In genomic region chr22:23063539-23064380, GRCh38 we compare ENCODE assay signal across 18 cellular contexts. TPM values are rescaled to one million over a fixed set of nuclear protein-coding genes. Genes with fewer than 3 reads are reported as not detected.
A peak's percentile ranks its signal among the peaks of the same experiment; 100 is the strongest.
DNase-seq lines count a peak whose midpoint lies in the region; ATAC-seq and TF ChIP-seq lines count a peak whose summit lies in the region.
"Had no signal": no experiment of that assay in that cellular context is flagged by ENCODE, and none has a peak within 500 bp of the region (broad histone marks: within the 10 kb centered on the region; RNA-seq: fewer than 3 reads in every experiment).

No MANE protein-coding gene starts in this region.

- no peak for ATAC-seq in natural killer cell
- no peak for ATAC-seq in natural killer cell treated with Interleukin-12 subunit alpha and Interleukin-12 subunit beta and Interleukin-15 and Interleukin-18, amount 100 ng/mL, for 72 hours
- ATAC-seq: body of pancreas, right lobe of liver had no signal

- H3K9me3 Mint-ChIP-seq in natural killer cell (no peaks in the 10 kb centered on the region), endothelial cell (ENCODE audit: unreplicated experiment) (no peaks in the 10 kb centered on the region)
- no peaks in the 10 kb centered on the region for H3K9me3 Mint-ChIP-seq in natural killer cell treated with Interleukin-12 subunit alpha and Interleukin-12 subunit beta and Interleukin-15 and Interleukin-18, amount 100 ng/mL, for 72 hours
- H3K9me3 Mint-ChIP-seq: activated naive CD4-positive, alpha-beta T cell treated with anti-CD3 and anti-CD28 coated beads, Interleukin-2, amount 50 U/mL, for 24 hours; immature natural killer cell; neural progenitor cell had no signal

- no peak overlapping the region for H3K27ac ChIP-seq in adrenal gland
- H3K27ac ChIP-seq in thyroid gland = no peak overlapping the region
- H3K27ac ChIP-seq: body of pancreas, neural progenitor cell, right lobe of liver, VCaP had no signal

- H3K4me3 ChIP-seq in adrenal gland = no peak overlapping the region
- no peak overlapping the region for H3K4me3 ChIP-seq in thyroid gland (replicated peaks in 1 of 3)
- H3K4me3 ChIP-seq: body of pancreas, neural progenitor cell, right lobe of liver had no signal

- TF ChIP-seq POLR2A in adrenal gland (IDR thresholded peaks at IDR 0.05) (no peak), thyroid gland (IDR thresholded peaks at IDR 0.05) (no peak)

- no peak overlapping the region for H3K27ac Mint-ChIP-seq in natural killer cell
- H3K27ac Mint-ChIP-seq in natural killer cell treated with Interleukin-12 subunit alpha and Interleukin-12 subunit beta and Interleukin-15 and Interleukin-18, amount 100 ng/mL, for 72 hours = no peak overlapping the region
- H3K27ac Mint-ChIP-seq in endothelial cell (ENCODE audit: unreplicated experiment) = no peak overlapping the region
- H3K27ac Mint-ChIP-seq: activated naive CD4-positive, alpha-beta T cell treated with anti-CD3 and anti-CD28 coated beads, Interleukin-2, amount 50 U/mL, for 24 hours; immature natural killer cell had no signal

- H3K27me3 ChIP-seq in adrenal gland = no peaks in the 10 kb centered on the region
- no peaks in the 10 kb centered on the region for H3K27me3 ChIP-seq in thyroid gland
- H3K27me3 ChIP-seq: body of pancreas, right lobe of liver had no signal

- peaks cover 0 to 3% of the 10 kb centered on the region in 2 donors for H3K27me3 Mint-ChIP-seq in natural killer cell (ENCODE audit: low read depth in 2 of 2)
- no peaks in the 10 kb centered on the region for H3K27me3 Mint-ChIP-seq in natural killer cell treated with Interleukin-12 subunit alpha and Interleukin-12 subunit beta and Interleukin-15 and Interleukin-18, amount 100 ng/mL, for 72 hours
- H3K27me3 Mint-ChIP-seq in endothelial cell (ENCODE audit: unreplicated experiment) = peaks cover 21% of the 10 kb centered on the region
- H3K27me3 Mint-ChIP-seq: activated naive CD4-positive, alpha-beta T cell treated with anti-CD3 and anti-CD28 coated beads, Interleukin-2, amount 50 U/mL, for 24 hours had no signal

- H3K4me3 Mint-ChIP-seq in natural killer cell (no peak overlapping the region), endothelial cell (ENCODE audit: unreplicated experiment) (no peak overlapping the region)
- H3K4me3 Mint-ChIP-seq in natural killer cell treated with Interleukin-12 subunit alpha and Interleukin-12 subunit beta and Interleukin-15 and Interleukin-18, amount 100 ng/mL, for 72 hours = no peak overlapping the region
- H3K4me3 Mint-ChIP-seq: activated naive CD4-positive, alpha-beta T cell treated with anti-CD3 and anti-CD28 coated beads, Interleukin-2, amount 50 U/mL, for 24 hours; immature natural killer cell; neural progenitor cell had no signal

- H3K36me3 ChIP-seq in adrenal gland (replicated peaks in 1 of 2) (no peaks in the 10 kb centered on the region), thyroid gland (no peaks in the 10 kb centered on the region)
- H3K36me3 ChIP-seq: neural progenitor cell, right lobe of liver had no signal

- 94 to 100% (median 97%) methylated on average over 6 to 16 of the region's 16 CpGs for WGBS in adrenal gland, 4 donors
- 88 to 95% methylated on average over 4 to 14 of the region's 16 CpGs for WGBS in thyroid gland, 2 donors

- intact Hi-C loops in natural killer cell (cut with micrococcal nuclease) (no loop called here), adrenal gland (cut with DNase I) (no loop called here), thyroid gland (cut with DNase I) (no loop called here)

- H3K36me3 Mint-ChIP-seq in natural killer cell (no peaks in the 10 kb centered on the region), endothelial cell (ENCODE audit: low read depth, unreplicated experiment) (no peaks in the 10 kb centered on the region)
- no peaks in the 10 kb centered on the region for H3K36me3 Mint-ChIP-seq in natural killer cell treated with Interleukin-12 subunit alpha and Interleukin-12 subunit beta and Interleukin-15 and Interleukin-18, amount 100 ng/mL, for 72 hours
- H3K36me3 Mint-ChIP-seq: activated naive CD4-positive, alpha-beta T cell treated with anti-CD3 and anti-CD28 coated beads, Interleukin-2, amount 50 U/mL, for 24 hours; immature natural killer cell; neural progenitor cell had no signal

- H3K4me1 Mint-ChIP-seq in natural killer cell = peaks cover 0 to 8% of the 10 kb centered on the region in 2 donors
- H3K4me1 Mint-ChIP-seq in natural killer cell treated with Interleukin-12 subunit alpha and Interleukin-12 subunit beta and Interleukin-15 and Interleukin-18, amount 100 ng/mL, for 72 hours (ENCODE audit: low read depth in 2 of 2) = peaks cover 5 to 8% of the 10 kb centered on the region in 2 donors
- no peaks in the 10 kb centered on the region for H3K4me1 Mint-ChIP-seq in endothelial cell (ENCODE audit: unreplicated experiment)

- DNase-seq in natural killer cell (peak; percentile 13), adrenal gland (peak in 4 of 7 donors; percentile 3 to 49 (median 9)), mucosa of gallbladder (ENCODE audit: low spot score) (peak; percentile 8), endothelial cell (ENCODE audit: low spot score) (no peak), T1000 (lab: John Stamatoyannopoulos, UW) (no peak), thyroid gland (no peak), DMS114 treated with DMSO at 0.1 percent for 48 hours (lab: John Stamatoyannopoulos, UW; ENCODE audit: unreplicated experiment) (no peak)
- no peak for DNase-seq in natural killer cell treated with Interleukin-12 subunit alpha and Interleukin-12 subunit beta and Interleukin-15 and Interleukin-18, amount 100 ng/mL, for 72 hours (ENCODE audit: low spot score)
- DNase-seq: body of pancreas, glutamatergic neuron, immature natural killer cell, NCI-H1436, NCI-H82 had no signal

- no peaks in the 10 kb centered on the region for H3K9me3 ChIP-seq in adrenal gland (replicated peaks in 1 of 3)
- no peaks in the 10 kb centered on the region for H3K9me3 ChIP-seq in thyroid gland
- H3K9me3 ChIP-seq: body of pancreas, Caco-2, right lobe of liver had no signal

- H3K4me1 ChIP-seq in adrenal gland (replicated peaks in 1 of 2) (no peaks in the 10 kb centered on the region), thyroid gland (no peaks in the 10 kb centered on the region)
- H3K4me1 ChIP-seq: body of pancreas, Caco-2, neural progenitor cell, right lobe of liver had no signal

- TF ChIP-seq CTCF in natural killer cell (IDR thresholded peaks at IDR 0.05) = no peak
- no peak for TF ChIP-seq CTCF in adrenal gland (IDR thresholded peaks at IDR 0.05)
- no peak for TF ChIP-seq CTCF in endothelial cell (IDR thresholded peaks at IDR 0.05; ENCODE audit: unreplicated experiment)
- no peak for TF ChIP-seq CTCF in thyroid gland (IDR thresholded peaks at IDR 0.05)

RNA-seq across cellular contexts. Expression of gene GNAZ, which starts 6.6 kb away (rescaled TPM):
- total RNA-seq in natural killer cell (1 to 10 TPM; 4.5 to 7.5 (median 5.6) TPM), adrenal gland (10 to 100 TPM in 4 of 8 donors, 1 to 10 TPM in 4; 6.3 to 70.8 (median 10.5) TPM), mucosa of gallbladder (119 TPM), endothelial cell (ENCODE audit: unreplicated experiment) (0.21 TPM), thyroid gland (1 to 10 TPM; 4.2 to 8.2 (median 4.8) TPM)
- total RNA-seq in natural killer cell treated with Interleukin-12 subunit alpha and Interleukin-12 subunit beta and Interleukin-15 and Interleukin-18, amount 100 ng/mL, for 72 hours = 1 to 10 TPM in 1 of 2 donors, under 1 TPM in 1; 0.98 to 2.6 TPM
- 10 to 100 TPM in 1 of 3 donors, 1 to 10 TPM in 2; 3.7 to 14.4 (median 6.8) TPM for polyA plus RNA-seq in adrenal gland

Comparison
In these comparisons a context has a peak if more than half of its experiments do, and no peak if none do; other contexts are left out.
1. DNase-seq: peak in natural killer cell (single experiment), adrenal gland (4 of 7) and mucosa of gallbladder (single experiment); none in natural killer cell treated with Interleukin-12 subunit alpha and Interleukin-12 subunit beta and Interleukin-15 and Interleukin-18, amount 100 ng/mL, for 72 hours (single experiment), endothelial cell (single experiment), T1000 (single experiment), thyroid gland (0 of 2) and DMS114 treated with DMSO at 0.1 percent for 48 hours (single experiment).